ENCODE assay signal across 28 cellular contexts in genomic region chr16:19329932-19330331, GRCh38. TPM values are rescaled to one million over a fixed set of nuclear protein-coding genes. Genes with fewer than 3 reads are reported as not detected.
DNase-seq lines count a peak whose midpoint lies in the region; FAIRE-seq and TF ChIP-seq lines count a peak whose summit lies in the region.
"Had no signal": no experiment of that assay in that cellular context is flagged by ENCODE, and none has a peak within 500 bp of the region (broad histone marks: within the 10 kb centered on the region; RNA-seq: fewer than 3 reads in every experiment).

No MANE protein-coding gene starts in this region.

- H2AK5ac ChIP-seq in trophoblast cell (ENCODE audit: low read length): no peak overlapping the region

- H4K8ac ChIP-seq in trophoblast cell (ENCODE audit: low read depth, low read length): no peak overlapping the region

- no peak for FAIRE-seq in bronchial epithelial cell (lab: Jason Lieb, UNC)
- FAIRE-seq: endothelial cell of umbilical vein had no signal

- TF ChIP-seq CTCF in bronchial epithelial cell (IDR thresholded peaks at IDR 0.05; ENCODE audit: insufficient read depth, low read length, severe bottlenecking) (no peak), spleen (IDR thresholded peaks at IDR 0.05 in 8 of 11, conservative IDR thresholded peaks at IDR 0.05 in 3 of 11) (no peak)

- H3K79me2 ChIP-seq in GM23248 (ENCODE audit: insufficient read depth) (no peaks in the 10 kb centered on the region), trophoblast cell (ENCODE audit: control insufficient read depth, insufficient read depth, low read length, poor library complexity) (no peaks in the 10 kb centered on the region)

- H3K4ac ChIP-seq in trophoblast cell (ENCODE audit: low read depth, low read length): no peak overlapping the region

- H3K9me2 ChIP-seq in GM23248 (ENCODE audit: insufficient read depth): no peaks in the 10 kb centered on the region

- no peaks in the 10 kb centered on the region for H3K9me3 ChIP-seq in GM23248 (ENCODE audit: low read depth)
- no peaks in the 10 kb centered on the region for H3K9me3 ChIP-seq in trophoblast cell (ENCODE audit: insufficient read depth, low read depth, low read length)
- H3K9me3 ChIP-seq in spleen: peaks cover 0 to 9% (median 0%) of the 10 kb centered on the region in 8 donors
- H3K9me3 ChIP-seq: gastrocnemius medialis, sigmoid colon, SJCRH30, thoracic aorta had no signal

- intact Hi-C loops in spleen (cut with DNase I; ENCODE audit: low total_unique reads): no loop called here

- H3K27me3 ChIP-seq in GM23248 (replicated peaks; ENCODE audit: insufficient read depth) (no peaks in the 10 kb centered on the region), bronchial epithelial cell (ENCODE audit: control insufficient read depth, insufficient read depth, low read length) (no peaks in the 10 kb centered on the region), trophoblast cell (ENCODE audit: insufficient read depth, low read length) (no peaks in the 10 kb centered on the region), spleen (replicated peaks in 1 of 7) (peaks cover 0 to 4% (median 0%) of the 10 kb centered on the region in 7 donors)
- H3K27me3 ChIP-seq: cardiac muscle cell, gastrocnemius medialis, sigmoid colon, SJCRH30 had no signal

- no peak overlapping the region for H3K14ac ChIP-seq in trophoblast cell (ENCODE audit: low read length)

- H3F3A ChIP-seq in GM23248 (ENCODE audit: insufficient read depth): peaks cover 5% of the 10 kb centered on the region

- no peak overlapping the region for H3K9ac ChIP-seq in GM23248
- H3K9ac ChIP-seq in trophoblast cell (ENCODE audit: low read length): no peak overlapping the region

- H3K4me1 ChIP-seq in GM23248 (ENCODE audit: insufficient read depth) (peaks cover 8% of the 10 kb centered on the region; the same call in 1 of the 2 replicates), trophoblast cell (ENCODE audit: control insufficient read depth in 1 of 2, insufficient read depth in 2 of 2, low read length in 2 of 2) (peaks cover 0 to 1% of the 10 kb centered on the region in 2 experiments), spleen (no peaks in the 10 kb centered on the region)
- H3K4me1 ChIP-seq: gastrocnemius medialis, sigmoid colon, SJCRH30 had no signal

- no peak overlapping the region for H3K23ac ChIP-seq in trophoblast cell (ENCODE audit: low read length)

- no peak overlapping the region for H4K12ac ChIP-seq in trophoblast cell (ENCODE audit: low read depth, low read length)

- no peak overlapping the region for H2BK5ac ChIP-seq in trophoblast cell (ENCODE audit: low read depth, low read length, poor library complexity)

- in situ Hi-C loops in GM23248 (cut with MboI): no loop called here

- DNase-seq in GM23248 (peak; percentile 44), NCI-H226 (peak; percentile 24), bronchial epithelial cell (ENCODE audit: low read depth) (peak; percentile 74), trophoblast cell (peak; percentile 8 to 46), spleen (no peak), COLO668 (lab: John Stamatoyannopoulos, UW; ENCODE audit: unreplicated experiment) (no peak)
- no peak for DNase-seq in stimulated activated CD4-positive, alpha-beta T cell treated with anti-CD3 and anti-CD28 coated beads, Interleukin-12 subunit alpha, Interleukin-12 subunit beta, amount 100 ng/mL, for 4 hours
- no peak for DNase-seq in effector CD4-positive, alpha-beta T cell
- DNase-seq: activated CD4-positive, alpha-beta T cell treated with anti-CD3 and anti-CD28 coated beads for 4 hours; activated CD8-positive, alpha-beta memory T cell treated with anti-CD3 and anti-CD28 coated beads, Interleukin-2, amount 10 ng/mL, durations not matched to agents 7 days and 5 days; CD4-positive, alpha-beta memory T cell; DMS79; gastrocnemius medialis; H9; naive thymus-derived CD4-positive, alpha-beta T cell; NCI-H1694 treated with DMSO at 0.1 percent for 48 hours; NCI-H748 treated with DMSO at 0.1 percent for 48 hours; sigmoid colon; SJCRH30; stimulated activated CD4-positive, alpha-beta T cell treated with anti-CD3 and anti-CD28 coated beads, Interleukin-1b, Interleukin-23, amount 100 ng/mL, for 48 hours; stimulated activated naive B cell treated with anti-CD40 and anti-IgM and Interleukin-4, amounts not matched to agents 10 μg/mL and 1 μg/mL and 100 μg/mL, for 72 hours; T-helper 1 cell had no signal

- no peak overlapping the region for H2AFZ ChIP-seq in GM23248
- no peak overlapping the region for H2AFZ ChIP-seq in trophoblast cell (ENCODE audit: insufficient read depth, low read length, poor library complexity)

- H3K36me3 ChIP-seq in GM23248 (ENCODE audit: low read depth) (no peaks in the 10 kb centered on the region), bronchial epithelial cell (ENCODE audit: control insufficient read depth, insufficient read depth, low read length) (no peaks in the 10 kb centered on the region), trophoblast cell (ENCODE audit: control insufficient read depth in 1 of 2, insufficient read depth in 2 of 2, low read length in 2 of 2) (no peaks in the 10 kb centered on the region), spleen (no peaks in the 10 kb centered on the region)
- H3K36me3 ChIP-seq: cardiac muscle cell, gastrocnemius medialis, sigmoid colon, SJCRH30, thoracic aorta had no signal

- no peak overlapping the region for H2BK120ac ChIP-seq in trophoblast cell (ENCODE audit: insufficient read depth, low read length, poor library complexity)

- TF ChIP-seq POLR2A in spleen (IDR thresholded peaks at IDR 0.05): no peak

- no peaks in the 10 kb centered on the region for H4K20me1 ChIP-seq in GM23248 (ENCODE audit: insufficient read depth)

- no peak overlapping the region for H4K91ac ChIP-seq in trophoblast cell (ENCODE audit: low read depth, low read length)

- H3K27ac ChIP-seq in GM23248: no peak overlapping the region
- H3K27ac ChIP-seq in trophoblast cell (ENCODE audit: low read depth, low read length): no peak overlapping the region
- no peak overlapping the region for H3K27ac ChIP-seq in spleen
- H3K27ac ChIP-seq: cardiac muscle cell, gastrocnemius medialis, SJCRH30 had no signal

- no peaks in the 10 kb centered on the region for H3K79me1 ChIP-seq in trophoblast cell (ENCODE audit: low read length)

- WGBS in GM23248 (ENCODE audit: low coverage in 1 of 2, low lambda C conversion rate in 2 of 2, missing lambda C conversion rate in 2 of 2), 2 experiments: 68 to 72% methylated on average over 1 of the region's 1 CpG
- WGBS in trophoblast cell (ENCODE audit: extremely low coverage, insufficient coverage, insufficient read length): no CpG with 5 or more reads among the region's 1 CpG
- 73 to 95% (median 87%) methylated on average over 1 of the region's 1 CpG for WGBS in spleen, 5 donors

- H2BK12ac ChIP-seq in trophoblast cell (ENCODE audit: low read length): no peak overlapping the region

- H3K4me3 ChIP-seq in GM23248: no peak overlapping the region
- H3K4me3 ChIP-seq in bronchial epithelial cell (ENCODE audit: low read depth, low read length): no peak overlapping the region
- no peak overlapping the region for H3K4me3 ChIP-seq in trophoblast cell (ENCODE audit: low read depth, low read length)
- no peak overlapping the region for H3K4me3 ChIP-seq in spleen
- H3K4me3 ChIP-seq: cardiac muscle cell, gastrocnemius medialis, sigmoid colon, SJCRH30, thoracic aorta had no signal

- H3K4me2 ChIP-seq in GM23248 (ENCODE audit: unreplicated experiment): no peak overlapping the region
- no peak overlapping the region for H3K4me2 ChIP-seq in trophoblast cell (ENCODE audit: low read length)

- no peak overlapping the region for H3K18ac ChIP-seq in trophoblast cell (ENCODE audit: low read length)

RNA-seq across cellular contexts. Expression of gene CLEC19A, which starts 44.4 kb away (rescaled TPM):
- not detected in 2 replicates for total RNA-seq in GM23248 (2014; rRNA removed; shearing (Covaris generic))
- polyA plus RNA-seq in GM23248 (2016; fragmentation: Nextera tagmentation; extraction: Ambion mirVana) (not detected in 2 replicates), spleen (not detected)
- total RNA-seq in bronchial epithelial cell (not detected in 2 replicates), spleen (not detected)
- polyA plus RNA-seq in trophoblast cell (2013): not detected in 2 replicates
- total RNA-seq: activated CD8-positive, alpha-beta memory T cell treated with anti-CD3 and anti-CD28 coated beads, Interleukin-2, amount 10 ng/mL, durations not matched to agents 7 days and 5 days; activated T-helper 2 cell treated with anti-CD3 and anti-CD28 coated beads, Interferon-gamma antibody, Interleukin-2, Interleukin-4, amounts not matched to agents 10 μg/mL and 5 μg/mL and 100 μg/mL, durations not matched to agents 14 hours and 24 hours and 36 hours; cardiac muscle cell; CD4-positive, alpha-beta memory T cell; endothelial cell of umbilical vein; gastrocnemius medialis; H9; kidney epithelial cell; naive thymus-derived CD4-positive, alpha-beta T cell; osteocyte; sigmoid colon; SJCRH30; thoracic aorta had no signal
- polyA plus RNA-seq: cardiac muscle cell; CD4-positive, alpha-beta memory T cell; endothelial cell of umbilical vein; naive thymus-derived CD4-positive, alpha-beta T cell; sigmoid colon had no signal

Comparison
In these comparisons a context has a peak if more than half of its experiments do, and no peak if none do; other contexts are left out.
1. DNase-seq: peak in GM23248 (single experiment), NCI-H226 (single experiment), bronchial epithelial cell (single experiment) and trophoblast cell (2 of 2); none in spleen (single experiment), stimulated activated CD4-positive, alpha-beta T cell treated with anti-CD3 and anti-CD28 coated beads, Interleukin-12 subunit alpha, Interleukin-12 subunit beta, amount 100 ng/mL, for 4 hours (single experiment), COLO668 (single experiment) and effector CD4-positive, alpha-beta T cell (single experiment).